Comparison of ENCODE assay signal across 8 cellular contexts in genomic region chr13:102182170-102182569, GRCh38.
"Had no signal": no experiment of that assay in that cellular context is flagged by ENCODE, and none has a peak within 500 bp of the region (broad histone marks: within the 10 kb centered on the region; RNA-seq: fewer than 3 reads in every experiment).

No MANE protein-coding gene starts in this region.

- DNase-seq: GDM1, GF-D8 had no signal

- ATAC-seq: GM12878 had no signal

- H3K4me3 ChIP-seq: GM12878 had no signal

- FAIRE-seq: G401.6, GM12878, GM12891, GM12892, GM18507, GM19239 had no signal
